25 cellular contexts compared by ENCODE assay signal in genomic region chr15:76208084-76208785, GRCh38.
DNase-seq lines count a peak whose midpoint lies in the region; ATAC-seq, FAIRE-seq and TF ChIP-seq lines count a peak whose summit lies in the region.
"Had no signal": no experiment of that assay in that cellular context is flagged by ENCODE, and none has a peak within 500 bp of the region (broad histone marks: within the 10 kb centered on the region; RNA-seq: fewer than 3 reads in every experiment).

No MANE protein-coding gene starts in this region.

- H2BK5ac ChIP-seq in mesendoderm (ENCODE audit: low read length) = no peak overlapping the region

- H2BK15ac ChIP-seq in mesendoderm (replicated peaks; ENCODE audit: low read depth) = no peak overlapping the region

- intact Hi-C loops in left cardiac atrium (cut with DNase I) = no loop called here
- intact Hi-C loops in left ventricle myocardium inferior (cut with micrococcal nuclease) = no loop called here

- TF ChIP-seq CTCF in left ventricle myocardium inferior (IDR thresholded peaks at IDR 0.05; ENCODE audit: borderline replicate concordance) (no peak), VCaP (conservative IDR thresholded peaks at IDR 0.05) (no peak)

- H3K36me3 ChIP-seq in left ventricle myocardium inferior = peaks cover 34% of the 10 kb centered on the region
- H3K36me3 ChIP-seq in mesendoderm (ENCODE audit: control insufficient read depth, insufficient read depth, low read length) = no peaks in the 10 kb centered on the region
- H3K36me3 ChIP-seq: neural progenitor cell had no signal

- no CpG with 5 or more reads among the region's 8 CpGs for WGBS in mesendoderm (ENCODE audit: extremely low coverage, insufficient coverage, low lambda C conversion rate)

- H2BK120ac ChIP-seq in mesendoderm (ENCODE audit: low read depth, low read length) = no peak overlapping the region

- no peak for ATAC-seq in left cardiac atrium
- no peak for ATAC-seq in HG03108 (IDR thresholded peaks at IDR 0.05; ENCODE audit: unreplicated experiment)
- ATAC-seq: lower lobe of right lung had no signal

- H3K27me3 ChIP-seq in left ventricle myocardium inferior (ENCODE audit: low read depth) (no peaks in the 10 kb centered on the region), mesendoderm (ENCODE audit: insufficient read depth, low read length, poor library complexity) (no peaks in the 10 kb centered on the region)
- H3K27me3 ChIP-seq: MG63, neural progenitor cell, vagina had no signal

- DNase-seq in left cardiac atrium = peak; percentile 2
- DNase-seq in left ventricle myocardium inferior = no peak
- DNase-seq in mesendoderm = no peak
- DNase-seq in urothelium cell line (ENCODE audit: low spot score) = no peak
- DNase-seq in NCI-H2171 treated with DMSO at 0.1 percent for 48 hours (lab: John Stamatoyannopoulos, UW) = no peak
- DNase-seq: activated CD4-positive, alpha-beta T cell treated with anti-CD3 and anti-CD28 coated beads, Interleukin-2, amount 50 U/mL, for 1 hour; activated CD8-positive, alpha-beta memory T cell treated with anti-CD3 and anti-CD28 coated beads, Interleukin-2, amount 50 U/mL, for 4 hours; activated gamma-delta T cell; amygdala; C1 segment of cervical spinal cord; KBM-7; lower lobe of right lung; MG63; NCI-H2029 treated with DMSO at 0.1 percent for 48 hours; NCI-H774; RPMI8226; stimulated activated CD8-positive, alpha-beta memory T cell treated with anti-CD3 and anti-CD28 coated beads, Interleukin-4, amount 100 ng/mL, for 48 hours; T-helper 2 cell had no signal

- no peak overlapping the region for H3K4me2 ChIP-seq in mesendoderm (ENCODE audit: low read length)
- H3K4me2 ChIP-seq: neural progenitor cell had no signal

- H3K23ac ChIP-seq in mesendoderm (ENCODE audit: low read length) = peak overlapping the region; percentile 24

- no peaks in the 10 kb centered on the region for H3K9me3 ChIP-seq in left ventricle myocardium inferior (replicated peaks)
- H3K9me3 ChIP-seq: lower lobe of right lung, MG63, vagina had no signal

- no peak overlapping the region for H2AK5ac ChIP-seq in mesendoderm (ENCODE audit: low read length)

- no peak overlapping the region for H3K18ac ChIP-seq in mesendoderm (ENCODE audit: low read length)

- H3K79me2 ChIP-seq in mesendoderm (ENCODE audit: control insufficient read depth, insufficient read depth, low read length) = no peaks in the 10 kb centered on the region

- H3K4me1 ChIP-seq in left ventricle myocardium inferior (peaks cover 21% of the 10 kb centered on the region), mesendoderm (ENCODE audit: control insufficient read depth, low read depth, low read length) (no peaks in the 10 kb centered on the region)
- H3K4me1 ChIP-seq: lower lobe of right lung had no signal

- H4K8ac ChIP-seq in mesendoderm (ENCODE audit: low read depth, low read length) = no peak overlapping the region

- H3K4me3 ChIP-seq in left ventricle myocardium inferior (no peak overlapping the region), mesendoderm (ENCODE audit: low read length) (no peak overlapping the region)
- H3K4me3 ChIP-seq: lower lobe of right lung, MG63, neural progenitor cell, SK-N-MC, vagina had no signal

- no peaks in the 10 kb centered on the region for H3K79me1 ChIP-seq in mesendoderm (ENCODE audit: low read length)

- no peak overlapping the region for H3K56ac ChIP-seq in mesendoderm (ENCODE audit: low read length)

- no peak overlapping the region for H3K9ac ChIP-seq in mesendoderm (ENCODE audit: low read length)
- H3K9ac ChIP-seq: neural progenitor cell had no signal

- FAIRE-seq in urothelium cell line (lab: Jason Lieb, UNC) = peak; percentile 42
- FAIRE-seq: endothelial cell of umbilical vein, keratinocyte had no signal

- H4K5ac ChIP-seq in mesendoderm (ENCODE audit: low read length) = no peak overlapping the region

- no peak overlapping the region for H3K4ac ChIP-seq in mesendoderm (ENCODE audit: low read depth, low read length)

- H3K27ac ChIP-seq in left ventricle myocardium inferior (replicated peaks) = no peak overlapping the region
- H3K27ac ChIP-seq in VCaP = 0 out of 2 replicates have a peak overlapping the region, but pooled peaks have one; percentile 40
- no peak overlapping the region for H3K27ac ChIP-seq in mesendoderm (ENCODE audit: low read depth, low read length)
- H3K27ac ChIP-seq: lower lobe of right lung, neural progenitor cell, SK-N-MC, vagina had no signal
